In the genomic region with DNA sequence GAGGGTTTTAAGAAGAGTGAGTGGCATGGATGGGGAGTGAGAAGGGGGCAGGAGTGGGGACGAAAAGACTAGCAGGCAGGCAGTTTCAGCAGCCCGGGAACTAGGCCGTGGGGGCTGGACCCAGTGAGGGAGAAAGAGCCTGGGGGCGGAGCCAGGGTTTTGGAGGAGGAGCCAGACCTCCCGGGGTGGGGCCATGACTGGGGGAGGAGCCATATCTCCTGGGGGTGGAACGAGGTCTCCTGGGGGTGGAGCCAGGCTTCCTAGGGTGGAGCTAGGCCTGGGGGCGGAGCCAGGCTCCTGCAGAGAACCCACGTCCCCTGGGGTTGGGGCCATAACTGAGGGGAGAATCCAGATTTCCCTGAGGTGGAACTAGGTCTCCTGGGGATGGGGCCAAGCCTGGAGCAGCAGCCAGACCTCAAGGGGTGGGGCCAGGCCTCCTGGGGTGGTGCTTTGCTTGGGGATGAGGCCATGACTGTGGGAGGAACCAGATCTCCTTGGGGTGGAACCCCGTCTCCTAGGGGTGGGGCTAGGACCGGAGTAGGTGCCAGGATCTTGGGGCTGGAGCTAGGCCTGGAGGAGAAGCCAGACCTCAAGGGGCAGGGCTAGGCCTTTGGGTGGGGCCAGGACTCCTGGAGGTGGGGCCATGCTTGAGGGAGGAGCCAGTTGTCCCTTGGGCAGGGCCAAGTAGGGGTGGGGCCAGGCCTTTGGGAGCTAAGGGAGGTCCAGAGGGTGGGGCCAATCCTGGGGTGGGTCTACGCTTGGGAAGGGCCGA, we compare ENCODE assay signal across 9 cellular contexts. TPM values are rescaled to one million over a fixed set of nuclear protein-coding genes. Genes with fewer than 3 reads are reported as not detected.
DNase-seq lines count a peak whose midpoint lies in the region; ATAC-seq and TF ChIP-seq lines count a peak whose summit lies in the region.
"Had no signal": no experiment of that assay in that cellular context is flagged by ENCODE, and none has a peak within 500 bp of the region (broad histone marks: within the 10 kb centered on the region; RNA-seq: fewer than 3 reads in every experiment).

No MANE protein-coding gene starts in this region.

- H3K9ac ChIP-seq in PC-3 (ENCODE audit: low read length) = no peak overlapping the region

- no peaks in the 10 kb centered on the region for H3K36me3 ChIP-seq in PC-3 (ENCODE audit: low read depth, low read length)

- no peaks in the 10 kb centered on the region for H4K20me1 ChIP-seq in PC-3 (ENCODE audit: low read length)

- H3K9me3 ChIP-seq in PC-3 (ENCODE audit: low read length) = no peaks in the 10 kb centered on the region

- POLR2A ChIA-PET in PC-3 (lab: Charles Lee; ENCODE audit: unreplicated experiment) = no interaction called here

- no peak for TF ChIP-seq CTCF in PC-3 (conservative IDR thresholded peaks at IDR 0.05; ENCODE audit: low read depth, low read length)
- no peak for TF ChIP-seq CTCF in fibroblast of mammary gland (conservative IDR thresholded peaks at IDR 0.05; ENCODE audit: control insufficient read depth, insufficient read depth, low read depth, low read length)

- peak; percentile 82 for ATAC-seq in PC-3
- peak; percentile 60 for ATAC-seq in stimulated activated naive CD8-positive, alpha-beta T cell treated with anti-CD3 and anti-CD28 coated beads, Interleukin-15, Interleukin-2, amounts not matched to agents 100 U/mL and 50 U/mL, for 24 hours
- no peak for ATAC-seq in HG03045 (IDR thresholded peaks at IDR 0.05; ENCODE audit: unreplicated experiment)
- ATAC-seq in HG03280 (IDR thresholded peaks at IDR 0.05; ENCODE audit: unreplicated experiment) = no peak
- no peak for ATAC-seq in HG03565 (IDR thresholded peaks at IDR 0.05; ENCODE audit: unreplicated experiment)

- H2AFZ ChIP-seq in PC-3 (ENCODE audit: low read length) = no peak overlapping the region

- CTCF ChIA-PET in PC-3 (lab: Charles Lee) = no interaction called here

- H3K79me2 ChIP-seq in PC-3 (ENCODE audit: low read length) = no peaks in the 10 kb centered on the region

- no peak overlapping the region for H3K4me3 ChIP-seq in PC-3 (ENCODE audit: low read length)
- H3K4me3 ChIP-seq in fibroblast of mammary gland (ENCODE audit: control insufficient read depth, low read depth, low read length) = no peak overlapping the region

- no peak overlapping the region for H3K4me2 ChIP-seq in PC-3 (ENCODE audit: low read length)

- no peak overlapping the region for H3K27ac ChIP-seq in PC-3 (ENCODE audit: low read length)

- DNase-seq in activated CD4-positive, alpha-beta T cell treated with anti-CD3 and anti-CD28 coated beads for 48 hours = peak; percentile 62
- no peak for DNase-seq in activated CD4-positive, alpha-beta T cell treated with anti-CD3 and anti-CD28 coated beads for 1 hour
- peak; percentile 65 for DNase-seq in PC-3
- DNase-seq in fibroblast of mammary gland (ENCODE audit: low read depth) = peak; percentile 44
- peak; percentile 43 for DNase-seq in stimulated activated naive CD8-positive, alpha-beta T cell treated with anti-CD3 and anti-CD28 coated beads, Interleukin-15, Interleukin-2, amounts not matched to agents 100 U/mL and 50 U/mL, for 24 hours

- H3K4me1 ChIP-seq in PC-3 (ENCODE audit: insufficient read depth, low read length) = no peaks in the 10 kb centered on the region

- BruUV-seq in PC-3 (replicated peaks; lab: Mats Ljungman, UMichigan) = no TSS peak

- intact Hi-C loops in PC-3 (cut with micrococcal nuclease) = no loop called here

- H3K9me2 ChIP-seq in PC-3 (replicated peaks; ENCODE audit: low read length) = no peaks in the 10 kb centered on the region

- no peaks in the 10 kb centered on the region for H3F3A ChIP-seq in PC-3 (ENCODE audit: low read length, unreplicated experiment)

- no peaks in the 10 kb centered on the region for H3K27me3 ChIP-seq in PC-3 (ENCODE audit: low read length)

RNA-seq across cellular contexts. Expression of gene JPH3, which starts 41.7 kb away (rescaled TPM):
- total RNA-seq in PC-3 (2014; rRNA removed) = not detected in 2 replicates
- total RNA-seq: CD4-positive, alpha-beta T cell had no signal

Comparison
In these comparisons a context has a peak if more than half of its experiments do, and no peak if none do; other contexts are left out.
1. ATAC-seq: peak in PC-3 (single experiment) and stimulated activated naive CD8-positive, alpha-beta T cell treated with anti-CD3 and anti-CD28 coated beads, Interleukin-15, Interleukin-2, amounts not matched to agents 100 U/mL and 50 U/mL, for 24 hours (single experiment); none in HG03045 (single experiment), HG03280 (single experiment) and HG03565 (single experiment).